Comparison of ENCODE assay signal across 22 cellular contexts in genomic region chr2:181376999-181377398, GRCh38.
"Had no signal": no experiment of that assay in that cellular context is flagged by ENCODE, and none has a peak within 500 bp of the region (broad histone marks: within the 10 kb centered on the region; RNA-seq: fewer than 3 reads in every experiment).

No MANE protein-coding gene starts in this region.

- H3K4me3 Mint-ChIP-seq: naive thymus-derived CD8-positive, alpha-beta T cell; neural crest cell; stimulated activated naive B cell treated with anti-CD40 and anti-IgM and Interleukin-4, amounts not matched to agents 10 μg/mL and 1 μg/mL and 100 μg/mL, for 72 hours; stimulated activated naive CD8-positive, alpha-beta T cell treated with anti-CD3 and anti-CD28 coated beads, Interleukin-15, amount 100 ng/mL, for 72 hours had no signal

- H3K4me3 ChIP-seq: esophagus squamous epithelium, heart right ventricle, mucosa of descending colon, sigmoid colon, skin epidermis, testis, tibial nerve, upper lobe of right lung, vagina had no signal

- DNase-seq: effector memory CD4-positive, alpha-beta T cell; esophagus squamous epithelium; foreskin keratinocyte; heart right ventricle; hypothalamus; mammary epithelial cell; mucosa of descending colon; naive thymus-derived CD8-positive, alpha-beta T cell; posterior cingulate gyrus; sigmoid colon; stimulated activated CD4-positive, alpha-beta T cell treated with anti-CD3 and anti-CD28 coated beads, Interleukin-2, amount 100 ng/mL, for 24 hours; stimulated activated CD4-positive, alpha-beta T cell treated with anti-CD3 and anti-CD28 coated beads, Interleukin-4, amount 100 ng/mL, for 4 hours; stimulated activated naive B cell treated with anti-CD40 and anti-IgM and Interleukin-4, amounts not matched to agents 10 μg/mL and 1 μg/mL and 100 μg/mL, for 72 hours; stimulated activated naive CD8-positive, alpha-beta T cell treated with anti-CD3 and anti-CD28 coated beads, Interleukin-15, amount 100 ng/mL, for 72 hours; testis; upper lobe of right lung had no signal

- ATAC-seq: foreskin keratinocyte; heart right ventricle; left lobe of liver; naive thymus-derived CD8-positive, alpha-beta T cell; stimulated activated naive B cell treated with anti-CD40 and anti-IgM and Interleukin-4, amounts not matched to agents 10 μg/mL and 1 μg/mL and 100 μg/mL, for 72 hours; stimulated activated naive CD8-positive, alpha-beta T cell treated with anti-CD3 and anti-CD28 coated beads, Interleukin-15, amount 100 ng/mL, for 72 hours; upper lobe of right lung had no signal

- H3K36me3 Mint-ChIP-seq: stimulated activated naive B cell treated with anti-CD40 and anti-IgM and Interleukin-4, amounts not matched to agents 10 μg/mL and 1 μg/mL and 100 μg/mL, for 72 hours had no signal

- H3K4me1 ChIP-seq: foreskin keratinocyte, testis had no signal

- H3K27me3 Mint-ChIP-seq: naive thymus-derived CD8-positive, alpha-beta T cell; stimulated activated naive B cell treated with anti-CD40 and anti-IgM and Interleukin-4, amounts not matched to agents 10 μg/mL and 1 μg/mL and 100 μg/mL, for 72 hours; stimulated activated naive CD8-positive, alpha-beta T cell treated with anti-CD3 and anti-CD28 coated beads, Interleukin-15, amount 100 ng/mL, for 72 hours had no signal

- H3K27me3 ChIP-seq: esophagus squamous epithelium, foreskin keratinocyte, heart right ventricle, sigmoid colon, testis, tibial nerve, upper lobe of right lung, vagina had no signal

- H3K27ac Mint-ChIP-seq: naive thymus-derived CD8-positive, alpha-beta T cell; stimulated activated naive B cell treated with anti-CD40 and anti-IgM and Interleukin-4, amounts not matched to agents 10 μg/mL and 1 μg/mL and 100 μg/mL, for 72 hours had no signal

- H3K27ac ChIP-seq: epithelial cell of prostate, esophagus squamous epithelium, foreskin keratinocyte, heart right ventricle, sigmoid colon, skin epidermis, testis, tibial nerve, upper lobe of right lung, vagina had no signal

- H3K36me3 ChIP-seq: esophagus squamous epithelium, heart right ventricle, sigmoid colon, tibial nerve, upper lobe of right lung, vagina had no signal

- H3K9me3 Mint-ChIP-seq: neural crest cell; stimulated activated naive CD8-positive, alpha-beta T cell treated with anti-CD3 and anti-CD28 coated beads, Interleukin-15, amount 100 ng/mL, for 72 hours had no signal

- H3K9me3 ChIP-seq: esophagus squamous epithelium, heart right ventricle, mucosa of descending colon, sigmoid colon, testis, tibial nerve, upper lobe of right lung, vagina had no signal
